In genomic region chr22:31676700-31677099, GRCh38 we compare ENCODE assay signal across 8 cellular contexts. TPM values are rescaled to one million over a fixed set of nuclear protein-coding genes. Genes with fewer than 3 reads are reported as not detected.
DNase-seq lines count a peak whose midpoint lies in the region; ATAC-seq and TF ChIP-seq lines count a peak whose summit lies in the region.

No MANE protein-coding gene starts in this region.

- peak overlapping the region; percentile 42 for H3K4me3 ChIP-seq in kidney epithelial cell (ENCODE audit: low read depth, low read length)

- no peaks in the 10 kb centered on the region for H3K36me3 ChIP-seq in kidney epithelial cell (ENCODE audit: control insufficient read depth, insufficient read depth, low read length)

- H3K27me3 ChIP-seq in kidney epithelial cell (ENCODE audit: control insufficient read depth, insufficient read depth, low read length), result no peaks in the 10 kb centered on the region

- TF ChIP-seq CTCF in kidney epithelial cell (IDR thresholded peaks at IDR 0.05; ENCODE audit: insufficient read depth, low read length, poor library complexity, severe bottlenecking), result no peak

- peak; percentile 76 for ATAC-seq in GM19468 (IDR thresholded peaks at IDR 0.05; ENCODE audit: extremely low read depth, unreplicated experiment)
- ATAC-seq in activated CD4-positive, CD25-positive, alpha-beta regulatory T cell treated with anti-CD3 and anti-CD28 coated beads, Interleukin-2, amount 50 U/mL, for 24 hours, result peak; percentile 100

- DNase-seq in CD1c-positive myeloid dendritic cell (ENCODE audit: extremely low spot score) (peak; percentile 96), LHCN-M2 (ENCODE audit: low read depth) (peak; percentile 41), cerebellar cortex (ENCODE audit: low spot score) (peak; percentile 93), kidney epithelial cell (ENCODE audit: low read depth) (peak; percentile 86), HK-2 (ENCODE audit: unreplicated experiment) (no peak)
- DNase-seq in stimulated activated CD4-positive, alpha-beta T cell treated with anti-CD3 and anti-CD28 coated beads, Interleukin-15, amount 100 ng/mL, for 48 hours (ENCODE audit: low read depth in 2 of 2), result peak; percentile 91 to 93

RNA-seq across cellular contexts. Expression of gene PISD, which starts 14.7 kb away (rescaled TPM):
- total RNA-seq in LHCN-M2 (2014; rRNA removed), result 28.7 and 36.0 TPM in 2 replicates
- 14.3 TPM for polyA plus RNA-seq in LHCN-M2 (2012)
- 83.3 and 88.3 TPM in 2 replicates for total RNA-seq in kidney epithelial cell
